In genomic region chr10:117346574-117346973, GRCh38 we compare ENCODE assay signal across 19 cellular contexts.
"Had no signal": no experiment of that assay in that cellular context is flagged by ENCODE, and none has a peak within 500 bp of the region (broad histone marks: within the 10 kb centered on the region; RNA-seq: fewer than 3 reads in every experiment).

No MANE protein-coding gene starts in this region.

- H3K4me3 Mint-ChIP-seq: activated B cell treated with CpG ODN at 0.5 μM for 24 hours; activated CD8-positive, alpha-beta T cell treated with anti-CD3 and anti-CD28 coated beads for 36 hours; activated T-cell treated with anti-CD3 and anti-CD28 coated beads, Interleukin-2, amount 50 U/mL, for 4 hours; naive thymus-derived CD4-positive, alpha-beta T cell; stimulated activated effector memory CD8-positive, alpha-beta T cell treated with anti-CD3 and anti-CD28 coated beads, Interleukin-12 subunit alpha, Interleukin-12 subunit beta, amount 100 ng/mL, for 72 hours had no signal

- H3K9me3 ChIP-seq: thoracic aorta had no signal

- H3K27me3 Mint-ChIP-seq: activated B cell treated with CpG ODN at 0.5 μM for 24 hours; activated CD8-positive, alpha-beta T cell treated with anti-CD3 and anti-CD28 coated beads for 36 hours; naive thymus-derived CD4-positive, alpha-beta T cell had no signal

- H3K27ac Mint-ChIP-seq: activated B cell treated with CpG ODN at 0.5 μM for 24 hours; activated CD8-positive, alpha-beta T cell treated with anti-CD3 and anti-CD28 coated beads for 36 hours; activated naive CD4-positive, alpha-beta T cell treated with anti-CD3 and anti-CD28 coated beads, Interleukin-2, amount 50 U/mL, for 72 hours; naive thymus-derived CD4-positive, alpha-beta T cell had no signal

- H3K27ac ChIP-seq: coronary artery, parathyroid adenoma, thoracic aorta had no signal

- DNase-seq: activated B cell treated with CpG ODN at 0.5 μM for 24 hours; activated CD4-positive, alpha-beta T cell treated with anti-CD3 and anti-CD28 coated beads for 48 hours; activated CD8-positive, alpha-beta T cell treated with anti-CD3 and anti-CD28 coated beads for 36 hours; activated effector memory CD4-positive, alpha-beta T cell treated with Interleukin-2 at 50 U/mL for 16 hours; activated T-cell treated with anti-CD3 and anti-CD28 coated beads, Interleukin-2, amount 50 U/mL, for 4 hours; effector CD4-positive, alpha-beta T cell; foreskin fibroblast; hippocampal formation; islet precursor cell; mammary epithelial cell; naive thymus-derived CD4-positive, alpha-beta T cell; stimulated activated CD4-positive, alpha-beta T cell treated with anti-CD3 and anti-CD28 coated beads, Interleukin-12 subunit alpha, Interleukin-12 subunit beta, amount 100 ng/mL, for 4 hours; T-helper 2 cell had no signal

- H3K9me3 Mint-ChIP-seq: activated B cell treated with CpG ODN at 0.5 μM for 24 hours; activated CD8-positive, alpha-beta T cell treated with anti-CD3 and anti-CD28 coated beads for 36 hours; activated naive CD4-positive, alpha-beta T cell treated with anti-CD3 and anti-CD28 coated beads, Interleukin-2, amount 50 U/mL, for 72 hours; activated T-cell treated with anti-CD3 and anti-CD28 coated beads, Interleukin-2, amount 50 U/mL, for 4 hours; naive thymus-derived CD4-positive, alpha-beta T cell; stimulated activated effector memory CD8-positive, alpha-beta T cell treated with anti-CD3 and anti-CD28 coated beads, Interleukin-12 subunit alpha, Interleukin-12 subunit beta, amount 100 ng/mL, for 72 hours had no signal

- H3K9ac ChIP-seq: parathyroid adenoma had no signal

- H3K36me3 Mint-ChIP-seq: stimulated activated effector memory CD8-positive, alpha-beta T cell treated with anti-CD3 and anti-CD28 coated beads, Interleukin-12 subunit alpha, Interleukin-12 subunit beta, amount 100 ng/mL, for 72 hours had no signal

- H3K4me3 ChIP-seq: coronary artery, thoracic aorta had no signal

- H3K36me3 ChIP-seq: thoracic aorta had no signal

- ATAC-seq: activated CD8-positive, alpha-beta T cell treated with anti-CD3 and anti-CD28 coated beads for 36 hours; activated naive CD4-positive, alpha-beta T cell treated with anti-CD3 and anti-CD28 coated beads, Interleukin-2, amount 50 U/mL, for 72 hours; activated T-cell treated with anti-CD3 and anti-CD28 coated beads, Interleukin-2, amount 50 U/mL, for 4 hours; left lobe of liver; naive thymus-derived CD4-positive, alpha-beta T cell; stimulated activated effector memory CD8-positive, alpha-beta T cell treated with anti-CD3 and anti-CD28 coated beads, Interleukin-12 subunit alpha, Interleukin-12 subunit beta, amount 100 ng/mL, for 72 hours had no signal
